Comparison of ENCODE assay signal across 13 cellular contexts in genomic region chr1:27427329-27427728, GRCh38. TPM values are rescaled to one million over a fixed set of nuclear protein-coding genes. Genes with fewer than 3 reads are reported as not detected.
DNase-seq lines count a peak whose midpoint lies in the region; ATAC-seq and TF ChIP-seq lines count a peak whose summit lies in the region.
"Had no signal": no experiment of that assay in that cellular context is flagged by ENCODE, and none has a peak within 500 bp of the region (broad histone marks: within the 10 kb centered on the region; RNA-seq: fewer than 3 reads in every experiment).

No MANE protein-coding gene starts in this region.

- H3K27ac ChIP-seq in heart right ventricle, result peak overlapping the region; percentile 78 to 88 (median 86)

- no peaks in the 10 kb centered on the region for H3K9me3 ChIP-seq in heart right ventricle
- H3K9me3 ChIP-seq: MG63 had no signal

- H3K27me3 ChIP-seq in heart right ventricle, result no peaks in the 10 kb centered on the region
- H3K27me3 ChIP-seq: MG63 had no signal

- H3K27me3 Mint-ChIP-seq in natural killer cell treated with Interleukin-12 subunit alpha and Interleukin-12 subunit beta and Interleukin-15 and Interleukin-18, amount 100 ng/mL, for 72 hours, result no peaks in the 10 kb centered on the region
- H3K27me3 Mint-ChIP-seq: CD8-positive, alpha-beta memory T cell had no signal

- intact Hi-C loops in heart right ventricle (cut with DNase I), result loop anchor here in 1 of 10 donors (5.0 kb wide), 1 partner anchor 175 kb away; the partner anchor contains the start of gene AHDC1
- intact Hi-C loops in cardiac septum (cut with DNase I), result no loop called here

- peaks cover 35 to 39% of the 10 kb centered on the region in 2 donors for H3K4me1 Mint-ChIP-seq in natural killer cell treated with Interleukin-12 subunit alpha and Interleukin-12 subunit beta and Interleukin-15 and Interleukin-18, amount 100 ng/mL, for 72 hours (ENCODE audit: low read depth in 2 of 2)

- H3K36me3 Mint-ChIP-seq in natural killer cell treated with Interleukin-12 subunit alpha and Interleukin-12 subunit beta and Interleukin-15 and Interleukin-18, amount 100 ng/mL, for 72 hours, result peaks cover 4% of the 10 kb centered on the region

- H3K4me1 ChIP-seq in heart right ventricle, result peaks cover 24 to 97% (median 90%) of the 10 kb centered on the region in 9 donors

- H3K9me3 Mint-ChIP-seq in natural killer cell treated with Interleukin-12 subunit alpha and Interleukin-12 subunit beta and Interleukin-15 and Interleukin-18, amount 100 ng/mL, for 72 hours, result no peaks in the 10 kb centered on the region
- H3K9me3 Mint-ChIP-seq: CD8-positive, alpha-beta memory T cell had no signal

- H3K27ac Mint-ChIP-seq in natural killer cell treated with Interleukin-12 subunit alpha and Interleukin-12 subunit beta and Interleukin-15 and Interleukin-18, amount 100 ng/mL, for 72 hours, result peak overlapping the region; percentile 28 to 90

- WGBS in heart right ventricle, 2 donors, result 37 to 54% methylated on average over 2 of the region's 2 CpGs

- no peak overlapping the region for H3K4me3 ChIP-seq in heart right ventricle
- H3K4me3 ChIP-seq: MG63 had no signal

- H3K36me3 ChIP-seq in heart right ventricle, result peaks cover 0 to 47% (median 4%) of the 10 kb centered on the region in 9 donors

- no peak for ATAC-seq in heart right ventricle
- no peak for ATAC-seq in natural killer cell treated with Interleukin-12 subunit alpha and Interleukin-12 subunit beta and Interleukin-15 and Interleukin-18, amount 100 ng/mL, for 72 hours

- TF ChIP-seq CTCF in heart right ventricle (IDR thresholded peaks at IDR 0.05), result no peak

- H3K4me3 Mint-ChIP-seq in natural killer cell treated with Interleukin-12 subunit alpha and Interleukin-12 subunit beta and Interleukin-15 and Interleukin-18, amount 100 ng/mL, for 72 hours, result no peak overlapping the region
- H3K4me3 Mint-ChIP-seq: CD8-positive, alpha-beta memory T cell had no signal

- DNase-seq in heart right ventricle (no peak), cardiac septum (ENCODE audit: low spot score) (no peak), dermis blood vessel endothelial cell (peak; percentile 18), iPS-NIHi7 (ENCODE audit: extremely low spot score) (no peak), NCI-H1092 treated with DMSO at 0.1 percent for 48 hours (lab: John Stamatoyannopoulos, UW) (no peak), NCI-H1105 treated with DMSO at 0.1 percent for 48 hours (lab: John Stamatoyannopoulos, UW) (no peak), DMS79 (lab: John Stamatoyannopoulos, UW) (no peak)
- no peak for DNase-seq in natural killer cell treated with Interleukin-12 subunit alpha and Interleukin-12 subunit beta and Interleukin-15 and Interleukin-18, amount 100 ng/mL, for 72 hours (ENCODE audit: low spot score)
- DNase-seq: CD8-positive, alpha-beta memory T cell; cerebellar nuclear complex; MG63 had no signal

RNA-seq across cellular contexts. Expression of gene GPR3, which starts 34.9 kb away (rescaled TPM):
- total RNA-seq in heart right ventricle, result 1 to 10 TPM in 2 of 10 donors, under 1 TPM in 7, not detected in 1; 0.27 to 2.0 (median 0.42) TPM
- polyA plus RNA-seq in heart right ventricle, result 1 to 10 TPM in 1 of 2 donors, under 1 TPM in 1; 0.29 to 3.4 TPM
- total RNA-seq in cardiac septum, result 2.3 TPM
- total RNA-seq in dermis blood vessel endothelial cell, result 0.42 and 0.51 TPM in 2 replicates
- 1 to 10 TPM in 1 of 2 donors, under 1 TPM in 1; 0.64 to 1.1 TPM for total RNA-seq in natural killer cell treated with Interleukin-12 subunit alpha and Interleukin-12 subunit beta and Interleukin-15 and Interleukin-18, amount 100 ng/mL, for 72 hours
- polyA plus RNA-seq: CD8-positive, alpha-beta memory T cell had no signal

RNA-seq across cellular contexts. Expression of gene CD164L2, which starts 44.2 kb away (rescaled TPM):
- total RNA-seq in heart right ventricle, result not detected
- not detected for polyA plus RNA-seq in heart right ventricle
- total RNA-seq in cardiac septum, result not detected
- total RNA-seq in dermis blood vessel endothelial cell, result not detected in 2 replicates
- total RNA-seq in natural killer cell treated with Interleukin-12 subunit alpha and Interleukin-12 subunit beta and Interleukin-15 and Interleukin-18, amount 100 ng/mL, for 72 hours, result not detected
- total RNA-seq: activated CD8-positive, alpha-beta memory T cell treated with anti-CD3 and anti-CD28 coated beads for 36 hours; CD8-positive, alpha-beta memory T cell; pulmonary artery endothelial cell had no signal
- polyA plus RNA-seq: CD8-positive, alpha-beta memory T cell had no signal

RNA-seq across cellular contexts. Expression of gene FCN3, which starts 52.7 kb away (rescaled TPM):
- total RNA-seq in heart right ventricle (100 to 1,000 TPM in 1 of 10 donors, 10 to 100 TPM in 3, 1 to 10 TPM in 6; 1.6 to 161 (median 4.2) TPM), cardiac septum (32.2 TPM), dermis blood vessel endothelial cell (0.09 TPM in 1 of 2 replicates, not detected in the other)
- 100 to 1,000 TPM; 124 to 210 TPM for polyA plus RNA-seq in heart right ventricle
- total RNA-seq in natural killer cell treated with Interleukin-12 subunit alpha and Interleukin-12 subunit beta and Interleukin-15 and Interleukin-18, amount 100 ng/mL, for 72 hours, result not detected
- total RNA-seq: activated CD8-positive, alpha-beta memory T cell treated with anti-CD3 and anti-CD28 coated beads for 36 hours; CD8-positive, alpha-beta memory T cell had no signal
- polyA plus RNA-seq: CD8-positive, alpha-beta memory T cell had no signal
